8 cellular contexts compared by ENCODE assay signal in the genomic region with DNA sequence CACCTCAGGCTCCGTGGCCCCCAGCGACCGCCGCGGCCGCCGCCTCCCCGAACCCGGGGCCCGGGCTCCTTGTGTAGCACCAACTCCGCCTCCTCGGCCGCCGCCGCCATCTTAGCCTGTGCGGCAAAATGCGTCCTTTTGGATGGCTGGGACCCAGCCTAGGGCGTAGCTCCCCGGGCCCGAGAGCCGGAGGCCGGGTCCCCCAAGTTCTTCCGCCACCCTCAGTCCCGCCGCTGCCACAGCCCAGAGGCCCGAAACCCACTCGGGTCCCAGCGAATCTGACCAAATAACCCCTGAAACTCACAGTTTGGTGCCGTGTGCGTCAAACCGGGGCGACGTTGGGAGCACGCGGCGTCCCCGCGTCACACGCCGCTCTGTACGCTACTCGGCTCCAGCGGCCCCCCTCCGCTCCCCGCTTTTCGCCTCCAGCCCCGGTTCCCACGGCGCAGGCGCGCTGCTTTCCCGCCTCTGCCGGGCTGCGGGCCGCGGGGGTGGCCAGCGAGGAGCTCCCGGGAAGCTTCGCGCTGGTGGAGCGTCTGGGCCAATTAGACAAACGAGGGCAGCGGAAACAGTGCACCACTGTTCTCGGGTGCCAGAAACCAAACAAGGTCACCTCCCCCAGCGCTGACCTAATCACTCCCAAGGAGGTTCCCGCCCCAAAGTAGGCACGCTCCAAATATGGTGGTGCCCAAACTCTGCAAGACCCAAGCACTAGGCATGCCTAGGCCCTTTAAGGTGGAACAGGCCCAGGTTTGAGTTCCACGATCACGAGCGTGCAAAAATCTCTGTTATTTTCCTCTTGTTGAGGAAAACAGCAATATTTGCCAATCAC. TPM values are rescaled to one million over a fixed set of nuclear protein-coding genes. Genes with fewer than 3 reads are reported as not detected.
DNase-seq lines count a peak whose midpoint lies in the region; ATAC-seq, FAIRE-seq and TF ChIP-seq lines count a peak whose summit lies in the region.

A gene (minus strand): TSS at position 350 of the 832 bp plus-strand sequence. CDS start 39,682 bp downstream, outside the sequence.

- H3K36me3 Mint-ChIP-seq in activated naive CD8-positive, alpha-beta T cell treated with anti-CD3 and anti-CD28 coated beads, Interleukin-2, amount 50 U/mL, for 24 hours (ENCODE audit: low read depth): peaks cover 30% of the 10 kb centered on the region

- peaks cover 14% of the 10 kb centered on the region for H3K79me2 ChIP-seq in trophoblast cell (ENCODE audit: control insufficient read depth, insufficient read depth, low read length, poor library complexity)

- H3K14ac ChIP-seq in trophoblast cell (ENCODE audit: low read length): peak within 1 kb of the TSS; percentile 100

- H3K27ac Mint-ChIP-seq in activated naive CD8-positive, alpha-beta T cell treated with anti-CD3 and anti-CD28 coated beads, Interleukin-2, amount 50 U/mL, for 24 hours: peak within 1 kb of the TSS; percentile 97

- H4K12ac ChIP-seq in trophoblast cell (ENCODE audit: low read depth, low read length): peak within 1 kb of the TSS; percentile 94

- ATAC-seq in HG02763 (IDR thresholded peaks at IDR 0.05; ENCODE audit: unreplicated experiment): peak; percentile 80
- peak; percentile 90 for ATAC-seq in activated naive CD8-positive, alpha-beta T cell treated with anti-CD3 and anti-CD28 coated beads, Interleukin-2, amount 50 U/mL, for 24 hours

- DNase-seq in GM12891 (ENCODE audit: insufficient read length, low spot score): peak; percentile 74
- DNase-seq in NCI-H1417 (lab: John Stamatoyannopoulos, UW): peak; percentile 88 to 95 (median 93)
- DNase-seq in SW480 (ENCODE audit: low spot score): peak; percentile 93
- peak; percentile 91 for DNase-seq in activated naive CD8-positive, alpha-beta T cell treated with anti-CD3 and anti-CD28 coated beads, Interleukin-2, amount 50 U/mL, for 24 hours
- peak; percentile 93 to 97 for DNase-seq in cardiac muscle cell (ENCODE audit: low read depth in 1 of 2, low spot score in 1 of 2)
- peak; percentile 67 to 75 for DNase-seq in trophoblast cell
- DNase-seq in tibial nerve (ENCODE audit: low spot score in 2 of 2): peak; percentile 83

- H3K9me3 Mint-ChIP-seq in activated naive CD8-positive, alpha-beta T cell treated with anti-CD3 and anti-CD28 coated beads, Interleukin-2, amount 50 U/mL, for 24 hours: no peaks in the 10 kb centered on the region

- peak within 1 kb of the TSS; percentile 93 for H3K4ac ChIP-seq in trophoblast cell (ENCODE audit: low read depth, low read length)

- peaks cover 62% of the 10 kb centered on the region for H3K4me1 Mint-ChIP-seq in activated naive CD8-positive, alpha-beta T cell treated with anti-CD3 and anti-CD28 coated beads, Interleukin-2, amount 50 U/mL, for 24 hours

- peak within 1 kb of the TSS; percentile 100 for H2BK5ac ChIP-seq in trophoblast cell (ENCODE audit: low read depth, low read length, poor library complexity)

- H3K4me3 Mint-ChIP-seq in activated naive CD8-positive, alpha-beta T cell treated with anti-CD3 and anti-CD28 coated beads, Interleukin-2, amount 50 U/mL, for 24 hours: peak within 1 kb of the TSS; percentile 98

- H3K9me3 ChIP-seq in cardiac muscle cell (ENCODE audit: low read depth): no peaks in the 10 kb centered on the region
- H3K9me3 ChIP-seq in trophoblast cell (ENCODE audit: insufficient read depth, low read depth, low read length): no peaks in the 10 kb centered on the region
- H3K9me3 ChIP-seq in tibial nerve: no peaks in the 10 kb centered on the region

- peak; percentile 98 for FAIRE-seq in GM12891 (lab: Jason Lieb, UNC)

- H3K9ac ChIP-seq in trophoblast cell (ENCODE audit: low read length): peak within 1 kb of the TSS; percentile 100

- peak; percentile 86 to 98 for TF ChIP-seq EP300 in tibial nerve (IDR thresholded peaks at IDR 0.05)

- H3K27me3 ChIP-seq in cardiac muscle cell (no peaks in the 10 kb centered on the region), trophoblast cell (ENCODE audit: insufficient read depth, low read length) (no peaks in the 10 kb centered on the region), tibial nerve (no peaks in the 10 kb centered on the region)

- H2AK5ac ChIP-seq in trophoblast cell (ENCODE audit: low read length): peak within 1 kb of the TSS; percentile 85

- peak within 1 kb of the TSS; percentile 94 for H2BK120ac ChIP-seq in trophoblast cell (ENCODE audit: insufficient read depth, low read length, poor library complexity)

- H2AFZ ChIP-seq in trophoblast cell (ENCODE audit: insufficient read depth, low read length, poor library complexity): peak within 1 kb of the TSS; percentile 97

- peak within 1 kb of the TSS; percentile 100 for H3K27ac ChIP-seq in cardiac muscle cell
- H3K27ac ChIP-seq in trophoblast cell (ENCODE audit: low read depth, low read length): peak within 1 kb of the TSS; percentile 100
- peak within 1 kb of the TSS; percentile 99 to 100 (median 100) for H3K27ac ChIP-seq in tibial nerve

- H3K4me1 ChIP-seq in cardiac muscle cell (ENCODE audit: low read depth) (peaks cover 9% of the 10 kb centered on the region), trophoblast cell (ENCODE audit: control insufficient read depth in 1 of 2, insufficient read depth in 2 of 2, low read length in 2 of 2) (peaks cover 3 to 4% of the 10 kb centered on the region in 2 experiments), tibial nerve (peaks cover 0 to 53% (median 35%) of the 10 kb centered on the region in 4 donors)

- H3K27me3 Mint-ChIP-seq in activated naive CD8-positive, alpha-beta T cell treated with anti-CD3 and anti-CD28 coated beads, Interleukin-2, amount 50 U/mL, for 24 hours: peaks cover 1% of the 10 kb centered on the region

- TF ChIP-seq POLR2A in GM12891 (IDR thresholded peaks at IDR 0.05; ENCODE audit: low read depth, low read length): no peak
- peak; percentile 90 to 91 for TF ChIP-seq POLR2A in tibial nerve (IDR thresholded peaks at IDR 0.05)

- TF ChIP-seq CTCF in cardiac muscle cell (IDR thresholded peaks at IDR 0.05; ENCODE audit: low read depth, low read length) (no peak), tibial nerve (IDR thresholded peaks at IDR 0.05) (peak in 2 of 5 experiments; percentile 27 to 43)

- no peaks in the 10 kb centered on the region for H3K36me3 ChIP-seq in cardiac muscle cell
- H3K36me3 ChIP-seq in trophoblast cell (ENCODE audit: control insufficient read depth in 1 of 2, insufficient read depth in 2 of 2, low read length in 2 of 2): peaks cover 0 to 2% of the 10 kb centered on the region in 2 experiments
- H3K36me3 ChIP-seq in tibial nerve: no peaks in the 10 kb centered on the region

- peak within 1 kb of the TSS; percentile 98 for H3K18ac ChIP-seq in trophoblast cell (ENCODE audit: low read length)

- peak within 1 kb of the TSS; percentile 74 for H2BK12ac ChIP-seq in trophoblast cell (ENCODE audit: low read length)

- peak within 1 kb of the TSS; percentile 73 for H3K4me3 ChIP-seq in cardiac muscle cell
- H3K4me3 ChIP-seq in trophoblast cell (ENCODE audit: low read depth, low read length): peak within 1 kb of the TSS; percentile 92
- H3K4me3 ChIP-seq in tibial nerve: peak within 1 kb of the TSS; percentile 88 to 98 (median 94)

- no CpG with 5 or more reads among the region's 70 CpGs for WGBS in trophoblast cell (ENCODE audit: extremely low coverage, insufficient coverage, insufficient read length)
- WGBS in tibial nerve, 2 donors: 1 to 2% methylated on average over 30 to 40 of the region's 70 CpGs

- peak within 1 kb of the TSS; percentile 100 for H4K8ac ChIP-seq in trophoblast cell (ENCODE audit: low read depth, low read length)

- peak within 1 kb of the TSS; percentile 100 for H4K91ac ChIP-seq in trophoblast cell (ENCODE audit: low read depth, low read length)

- peaks cover 16% of the 10 kb centered on the region for H3K79me1 ChIP-seq in trophoblast cell (ENCODE audit: low read length)

- no peak within 1 kb of the TSS for H3K23ac ChIP-seq in trophoblast cell (ENCODE audit: low read length)

- peak within 1 kb of the TSS; percentile 58 for H3K4me2 ChIP-seq in trophoblast cell (ENCODE audit: low read length)

TF ChIP-seq in GM12891, 5 proteins besides CTCF, POLR2A, EP300 and RAD21:
- TF ChIP-seq POU2F2 (IDR thresholded peaks at IDR 0.05; ENCODE audit: low read depth, low read length): peak; percentile 42; the same call in 1 of the 2 replicates
- peak; percentile 68; the same call in 1 of the 2 replicates for TF ChIP-seq TAF1 (IDR thresholded peaks at IDR 0.05; ENCODE audit: low read depth, low read length)
- TF ChIP-seq PAX5 (IDR thresholded peaks at IDR 0.05; ENCODE audit: insufficient read depth, low read length, severe bottlenecking): no peak

RNA-seq across cellular contexts. Expression of the gene that starts here (rescaled TPM):
- polyA plus RNA-seq in GM12891 (2012; ENCODE audit: low read depth, missing spikeins): 8.4 TPM
- 37.3 and 43.6 TPM in 2 replicates for total RNA-seq in cardiac muscle cell
- polyA plus RNA-seq in cardiac muscle cell: 37.9 and 55.7 TPM in 2 replicates
- polyA plus RNA-seq in trophoblast cell (2013): 37.9 and 41.3 TPM in 2 replicates
- total RNA-seq in tibial nerve: 10 to 100 TPM; 43.3 to 97.2 (median 70.8) TPM

Comparison
In these comparisons a context has a peak if more than half of its experiments do, and no peak if none do; other contexts are left out.
1. Peak in every context shown above with its lines: DNase-seq, ATAC-seq, H3K4me3 ChIP-seq and H3K27ac ChIP-seq.